ENCODE assay signal across 8 cellular contexts in genomic region chr1:31335007-31335406, GRCh38.
A peak's percentile ranks its signal among the peaks of the same experiment; 100 is the strongest.
DNase-seq lines count a peak whose midpoint lies in the region; ATAC-seq and TF ChIP-seq lines count a peak whose summit lies in the region.

No MANE protein-coding gene starts in this region.

- DNase-seq in AG04449 (ENCODE audit: low read depth, low spot score) = no peak
- peak; percentile 72 for DNase-seq in NCI-H2171 treated with DMSO at 0.1 percent for 48 hours (lab: John Stamatoyannopoulos, UW)
- DNase-seq in astrocyte of the cerebellum (ENCODE audit: low read depth) = peak; percentile 19
- peak; percentile 25 for DNase-seq in kidney tubule cell (ENCODE audit: low spot score)
- DNase-seq in effector CD8-positive, alpha-beta T cell (lab: John Stamatoyannopoulos, UW) = no peak
- no peak for DNase-seq in activated effector memory CD4-positive, alpha-beta T cell treated with anti-CD3 and anti-CD28 coated beads, Interleukin-2, amount 50 U/mL, for 16 hours

- in situ Hi-C loops in astrocyte of the cerebellum (cut with HindIII; ENCODE audit: low sequenced_read_pairs) = no loop called here

- H3K4me3 ChIP-seq in AG04449 (ENCODE audit: low read depth, low read length) = no peak overlapping the region
- H3K4me3 ChIP-seq in astrocyte of the cerebellum (ENCODE audit: low read depth, low read length) = no peak overlapping the region

- no peak for ATAC-seq in GM21515 (IDR thresholded peaks at IDR 0.05; ENCODE audit: unreplicated experiment)

- TF ChIP-seq CTCF in AG04449 (IDR thresholded peaks at IDR 0.05; ENCODE audit: insufficient read depth, low read length, missing control alignments) = peak; percentile 31
- peak; percentile 50; the same call in 2 of the 3 replicates for TF ChIP-seq CTCF in GM12872 (IDR thresholded peaks at IDR 0.05; ENCODE audit: insufficient read depth, low read depth, low read length)
- TF ChIP-seq CTCF in astrocyte of the cerebellum (IDR thresholded peaks at IDR 0.05; ENCODE audit: low read depth, low read length, missing control alignments) = peak; percentile 54

- POLR2A ChIA-PET in AG04449 (lab: Yijun Ruan, JAX) = no interaction called here

- CTCF ChIA-PET in AG04449 (lab: Yijun Ruan, JAX) = interaction anchor here (0.7 to 5.2 kb wide), 7 partner anchors 8 to 406 kb away, joined by 3 to 55 read pairs (median 4); no protein-coding TSS in a partner anchor

Comparison
In these comparisons a context has a peak if more than half of its experiments do, and no peak if none do; other contexts are left out.
1. DNase-seq: peak in NCI-H2171 treated with DMSO at 0.1 percent for 48 hours (single experiment), astrocyte of the cerebellum (single experiment) and kidney tubule cell (single experiment); none in AG04449 (single experiment), effector CD8-positive, alpha-beta T cell (single experiment) and activated effector memory CD4-positive, alpha-beta T cell treated with anti-CD3 and anti-CD28 coated beads, Interleukin-2, amount 50 U/mL, for 16 hours (single experiment).
2. Peak in every context shown above with its lines, with median percentiles within 50 percentile points of each other: CTCF ChIP-seq.